8 cellular contexts compared by ENCODE assay signal in the genomic region with DNA sequence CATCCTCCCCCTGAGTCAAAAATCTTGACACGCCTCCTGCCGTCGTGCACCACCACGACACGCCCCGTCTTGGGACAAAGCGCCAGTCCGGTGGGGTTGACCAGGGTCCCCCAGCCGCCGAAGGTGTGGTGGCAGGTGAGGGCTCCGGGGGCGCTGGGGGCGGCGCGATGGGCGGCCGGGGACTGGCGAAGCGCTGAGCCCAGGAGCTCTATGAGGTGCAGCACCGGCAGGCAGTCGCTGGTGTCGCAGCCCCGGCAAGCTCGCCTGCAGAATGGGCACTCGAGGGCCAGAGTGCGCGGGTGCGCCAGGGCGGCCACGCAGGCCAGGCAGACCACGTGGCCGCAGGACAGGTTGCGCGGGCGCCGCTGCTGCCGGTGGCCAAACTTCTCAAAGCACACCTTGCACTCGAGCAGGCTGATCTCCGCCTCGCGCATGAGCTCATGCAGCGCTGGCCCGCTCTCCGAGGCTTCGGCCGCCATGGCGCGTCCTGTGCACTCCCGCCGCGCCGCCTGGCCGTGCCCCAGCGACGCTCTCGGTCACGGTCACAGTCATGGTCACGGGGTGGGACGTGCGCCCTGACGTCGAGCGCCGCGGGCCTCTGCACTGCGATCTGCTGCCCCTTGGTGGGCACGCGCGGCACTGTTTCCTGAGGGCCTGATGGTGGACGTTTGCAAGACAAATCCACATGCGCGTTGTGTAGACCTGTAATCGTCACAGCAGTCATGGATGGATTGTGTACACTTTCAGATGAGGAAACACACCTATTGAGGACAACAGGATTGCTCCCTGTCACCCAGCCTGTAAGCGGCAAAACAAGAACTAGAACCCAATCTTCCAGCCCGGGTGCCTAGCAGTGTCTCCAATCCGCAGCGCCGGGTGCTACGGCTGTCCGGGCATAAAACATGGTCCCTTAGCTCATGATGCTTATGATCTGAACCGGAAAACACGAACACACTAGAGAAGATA. TPM values are rescaled to one million over a fixed set of nuclear protein-coding genes. Genes with fewer than 3 reads are reported as not detected.
DNase-seq lines count a peak whose midpoint lies in the region; ATAC-seq and TF ChIP-seq lines count a peak whose summit lies in the region.

A gene (minus strand): TSS at position 550 of the 966 bp plus-strand sequence. CDS start 71 bp downstream, at position 479.

- peaks cover 6 to 19% (median 14%) of the 10 kb centered on the region in 3 donors for H3K4me1 Mint-ChIP-seq in CD8-positive, alpha-beta memory T cell
- H3K4me1 Mint-ChIP-seq in activated naive CD8-positive, alpha-beta T cell treated with anti-CD3 and anti-CD28 coated beads, Interleukin-2, amount 10 ng/mL, durations not matched to agents 7 days and 5 days: peaks cover 4% of the 10 kb centered on the region
- peaks cover 13% of the 10 kb centered on the region for H3K4me1 Mint-ChIP-seq in osteocyte (ENCODE audit: unreplicated experiment)

- no peaks in the 10 kb centered on the region for H3K36me3 ChIP-seq in CD8-positive, alpha-beta memory T cell (ENCODE audit: insufficient read depth, low read length)
- H3K36me3 ChIP-seq in SK-N-MC (ENCODE audit: insufficient read depth, low read length): no peaks in the 10 kb centered on the region
- H3K36me3 ChIP-seq in testis (ENCODE audit: low read depth, missing control alignments): no peaks in the 10 kb centered on the region

- H3K9me3 ChIP-seq in CD8-positive, alpha-beta memory T cell (ENCODE audit: low read length): no peaks in the 10 kb centered on the region
- no peaks in the 10 kb centered on the region for H3K9me3 ChIP-seq in SK-N-MC (ENCODE audit: low read depth, low read length)
- no peaks in the 10 kb centered on the region for H3K9me3 ChIP-seq in testis

- H3K4me3 Mint-ChIP-seq in CD8-positive, alpha-beta memory T cell: peak within 1 kb of the TSS; percentile 30 to 92 (median 86)
- peak within 1 kb of the TSS; percentile 76 for H3K4me3 Mint-ChIP-seq in activated naive CD8-positive, alpha-beta T cell treated with anti-CD3 and anti-CD28 coated beads, Interleukin-2, amount 10 ng/mL, durations not matched to agents 7 days and 5 days
- peak within 1 kb of the TSS; percentile 75 for H3K4me3 Mint-ChIP-seq in osteocyte (ENCODE audit: unreplicated experiment)

- intact Hi-C loops in Right ventricle myocardium inferior (cut with DNase I) (loop anchor here (2.0 to 10.0 kb wide), 5 partner anchors 136 to 965 kb away; a partner anchor contains a TSS), testis (cut with DNase I; ENCODE audit: low total_unique reads) (loop anchor here (10.0 kb wide), 1 partner anchor 318 kb away; no protein-coding TSS in a partner anchor)

- DNase-seq in CD8-positive, alpha-beta memory T cell: peak; percentile 42 to 79 (median 59)
- DNase-seq in GM20000 (ENCODE audit: low spot score): peak; percentile 89
- DNase-seq in HT1080 (ENCODE audit: low read depth): peak; percentile 60
- no peak for DNase-seq in SK-N-MC (ENCODE audit: low read depth, low spot score)
- peak; percentile 83 for DNase-seq in activated naive CD8-positive, alpha-beta T cell treated with anti-CD3 and anti-CD28 coated beads, Interleukin-2, amount 10 ng/mL, durations not matched to agents 7 days and 5 days
- peak; percentile 92 for DNase-seq in Right ventricle myocardium inferior (ENCODE audit: missing footprints)
- peak; percentile 93 for DNase-seq in osteocyte (ENCODE audit: extremely low spot score, unreplicated experiment)
- DNase-seq in testis: peak; percentile 93

- peaks cover 3 to 10% of the 10 kb centered on the region in 2 donors for H3K27me3 Mint-ChIP-seq in CD8-positive, alpha-beta memory T cell
- peaks cover 61% of the 10 kb centered on the region for H3K27me3 Mint-ChIP-seq in activated naive CD8-positive, alpha-beta T cell treated with anti-CD3 and anti-CD28 coated beads, Interleukin-2, amount 10 ng/mL, durations not matched to agents 7 days and 5 days
- no peaks in the 10 kb centered on the region for H3K27me3 Mint-ChIP-seq in osteocyte (ENCODE audit: unreplicated experiment)

- no peak within 1 kb of the TSS for H3K9ac ChIP-seq in SK-N-MC (ENCODE audit: insufficient read length)

- peak; percentile 99 for ATAC-seq in activated naive CD8-positive, alpha-beta T cell treated with anti-CD3 and anti-CD28 coated beads, Interleukin-2, amount 10 ng/mL, durations not matched to agents 7 days and 5 days (ENCODE audit: low read depth)
- peak; percentile 99 for ATAC-seq in Right ventricle myocardium inferior

- peaks cover 1 to 14% (median 1%) of the 10 kb centered on the region in 3 donors for H3K36me3 Mint-ChIP-seq in CD8-positive, alpha-beta memory T cell
- no peaks in the 10 kb centered on the region for H3K36me3 Mint-ChIP-seq in activated naive CD8-positive, alpha-beta T cell treated with anti-CD3 and anti-CD28 coated beads, Interleukin-2, amount 10 ng/mL, durations not matched to agents 7 days and 5 days
- no peaks in the 10 kb centered on the region for H3K36me3 Mint-ChIP-seq in osteocyte (ENCODE audit: unreplicated experiment)

- peak; percentile 72 for TF ChIP-seq CTCF in GM20000 (IDR thresholded peaks at IDR 0.05; ENCODE audit: extremely low read depth, missing control alignments)
- TF ChIP-seq CTCF in osteocyte (IDR thresholded peaks at IDR 0.05): peak; percentile 96
- peak; percentile 81 to 97 (median 95) for TF ChIP-seq CTCF in testis (IDR thresholded peaks at IDR 0.05)

- no peak for TF ChIP-seq POLR2A in testis (IDR thresholded peaks at IDR 0.05)

- peaks cover 0 to 3% (median 0%) of the 10 kb centered on the region in 5 donors for H3K9me3 Mint-ChIP-seq in CD8-positive, alpha-beta memory T cell
- H3K9me3 Mint-ChIP-seq in activated naive CD8-positive, alpha-beta T cell treated with anti-CD3 and anti-CD28 coated beads, Interleukin-2, amount 10 ng/mL, durations not matched to agents 7 days and 5 days: peaks cover 3% of the 10 kb centered on the region
- H3K9me3 Mint-ChIP-seq in osteocyte (ENCODE audit: unreplicated experiment): no peaks in the 10 kb centered on the region

- no peaks in the 10 kb centered on the region for H3K27me3 ChIP-seq in CD8-positive, alpha-beta memory T cell (ENCODE audit: insufficient read depth, low read length, poor library complexity, severe bottlenecking)
- H3K27me3 ChIP-seq in testis: no peaks in the 10 kb centered on the region

- CTCF ChIA-PET in CD8-positive, alpha-beta memory T cell (lab: Charles Lee): interaction anchor here (0.7 to 1.3 kb wide), 2 partner anchors 11 to 29 kb away, joined by 3 to 8 read pairs; no protein-coding TSS in a partner anchor

- POLR2A ChIA-PET in CD8-positive, alpha-beta memory T cell (lab: Charles Lee): interaction anchor here (1.0 kb wide), 1 partner anchor 416 kb away, joined by 3 read pairs; a partner anchor contains a TSS
- POLR2A ChIA-PET in activated naive CD8-positive, alpha-beta T cell treated with anti-CD3 and anti-CD28 coated beads, Interleukin-2, amount 10 ng/mL, durations not matched to agents 7 days and 5 days (lab: Charles Lee): interaction anchor here (1.9 kb wide), 1 partner anchor 32 kb away, joined by 6 read pairs; a partner anchor contains a TSS

- H3K27ac Mint-ChIP-seq in CD8-positive, alpha-beta memory T cell: peak within 1 kb of the TSS in 6 of 8 donors; percentile 15 to 87 (median 44)
- peak within 1 kb of the TSS; percentile 64 for H3K27ac Mint-ChIP-seq in activated naive CD8-positive, alpha-beta T cell treated with anti-CD3 and anti-CD28 coated beads, Interleukin-2, amount 10 ng/mL, durations not matched to agents 7 days and 5 days
- H3K27ac Mint-ChIP-seq in osteocyte (ENCODE audit: unreplicated experiment): peak within 1 kb of the TSS; percentile 40

- 14 to 24% methylated on average over 19 to 58 of the region's 82 CpGs for WGBS in testis, 2 donors

- H3K4me1 ChIP-seq in CD8-positive, alpha-beta memory T cell (ENCODE audit: insufficient read depth, low read length): no peaks in the 10 kb centered on the region
- H3K4me1 ChIP-seq in testis: no peaks in the 10 kb centered on the region

- H3K27ac ChIP-seq in CD8-positive, alpha-beta memory T cell (ENCODE audit: low read depth, low read length): no peak within 1 kb of the TSS
- H3K27ac ChIP-seq in SK-N-MC (no peak within 1 kb of the TSS), testis (peak within 1 kb of the TSS in 1 of 2 donors; percentile 41)

- H3K4me3 ChIP-seq in CD8-positive, alpha-beta memory T cell (ENCODE audit: low read length): peak within 1 kb of the TSS; percentile 43
- H3K4me3 ChIP-seq in SK-N-MC (peak within 1 kb of the TSS; percentile 59), testis (peak within 1 kb of the TSS; percentile 54 to 59)

RNA-seq across cellular contexts. Expression of the gene that starts here (rescaled TPM):
- total RNA-seq in CD8-positive, alpha-beta memory T cell: under 1 TPM; 0.24 to 0.29 TPM
- 0.81 TPM for polyA plus RNA-seq in CD8-positive, alpha-beta memory T cell
- total RNA-seq in HT1080 (2014; rRNA removed; shearing (Covaris generic)): 0.31 TPM in 1 of 2 replicates, not detected in the other
- 0.11 and 0.21 TPM in 2 replicates for polyA plus RNA-seq in HT1080 (2015; cell fraction: cytosol; rRNA removed)
- polyA plus RNA-seq in HT1080 (2015; cell fraction: nucleus; rRNA removed): 0.18 and 0.26 TPM in 2 replicates
- total RNA-seq in activated naive CD8-positive, alpha-beta T cell treated with anti-CD3 and anti-CD28 coated beads, Interleukin-2, amount 10 ng/mL, durations not matched to agents 7 days and 5 days: under 1 TPM; 0.64 to 0.99 TPM
- 1.2 TPM for total RNA-seq in Right ventricle myocardium inferior
- 1.0 and 1.5 TPM in 2 replicates for total RNA-seq in osteocyte
- total RNA-seq in testis: 1 to 10 TPM; 3.1 to 3.8 TPM
- 2.1 TPM for polyA plus RNA-seq in testis (ENCODE audit: insufficient read depth, low read depth, low replicate concordance)

Comparison
In these comparisons a context has a peak if more than half of its experiments do, and no peak if none do; other contexts are left out.
1. Peak in DNase-seq and H3K4me3 ChIP-seq in CD8-positive, alpha-beta memory T cell; RNA of the gene not detected or under 1 TPM.
2. Peak in DNase-seq in HT1080; RNA of the gene not detected or under 1 TPM.
3. Peak in DNase-seq and ATAC-seq in activated naive CD8-positive, alpha-beta T cell treated with anti-CD3 and anti-CD28 coated beads, Interleukin-2, amount 10 ng/mL, durations not matched to agents 7 days and 5 days; RNA of the gene not detected or under 1 TPM.